ENCODE assay signal across 26 cellular contexts in the genomic region with DNA sequence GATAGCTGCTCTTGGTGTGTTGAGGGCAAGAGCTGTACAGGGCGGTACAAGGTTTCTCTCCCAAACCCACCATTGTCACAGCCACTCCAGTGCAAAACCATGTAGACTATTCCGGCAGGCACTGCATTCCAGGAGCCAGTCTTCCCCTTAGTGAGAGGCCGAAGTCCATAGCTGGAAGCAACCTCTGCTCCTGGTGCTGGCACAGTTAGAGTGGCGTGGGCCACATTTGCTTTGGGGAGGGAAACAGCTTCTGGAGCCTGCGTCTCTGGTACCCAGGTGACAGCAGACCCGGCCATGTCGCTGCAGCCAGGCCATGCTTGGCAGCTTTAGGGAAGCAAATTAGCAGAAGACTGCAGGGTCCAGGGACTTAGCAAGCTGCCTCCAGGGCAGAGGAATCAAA.
"Had no signal": no experiment of that assay in that cellular context is flagged by ENCODE, and none has a peak within 500 bp of the region (broad histone marks: within the 10 kb centered on the region; RNA-seq: fewer than 3 reads in every experiment).

No MANE protein-coding gene starts in this region.

- H3K27ac ChIP-seq: cardiac muscle cell, coronary artery, hepatocyte, neural progenitor cell, parathyroid adenoma, psoas muscle, skin epidermis, stomach, thoracic aorta, transverse colon had no signal

- H3K27ac Mint-ChIP-seq: endodermal cell, memory B cell had no signal

- H3K79me2 ChIP-seq: hepatocyte, parathyroid adenoma had no signal

- H3K36me3 Mint-ChIP-seq: memory B cell, neural progenitor cell had no signal

- H3K4me3 Mint-ChIP-seq: endodermal cell, memory B cell, neural progenitor cell had no signal

- H3K9me3 Mint-ChIP-seq: endodermal cell had no signal

- ATAC-seq: left cardiac atrium, left ventricle myocardium superior, psoas muscle, sciatic nerve had no signal

- H3K4me1 ChIP-seq: neural progenitor cell, parathyroid adenoma, psoas muscle, stomach, transverse colon had no signal

- DNase-seq: effector CD4-positive, alpha-beta T cell; endodermal cell; erythroblast; foreskin melanocyte; head of caudate nucleus; kidney; left cardiac atrium; left ventricle myocardium superior; midbrain; naive B cell; occipital lobe; retina; stimulated activated CD4-positive, alpha-beta T cell treated with anti-CD3 and anti-CD28 coated beads, Interleukin-2, amount 100 ng/mL, for 24 hours; stimulated activated naive CD4-positive, alpha-beta T cell; stomach; transverse colon had no signal

- H3K4me3 ChIP-seq: cardiac muscle cell, coronary artery, hepatocyte, neural progenitor cell, psoas muscle, skin epidermis, stomach, thoracic aorta, transverse colon had no signal

- H3K9me3 ChIP-seq: psoas muscle, stomach, thoracic aorta, transverse colon had no signal

- H3K4me2 ChIP-seq: hepatocyte, neural progenitor cell had no signal

- H3K36me3 ChIP-seq: cardiac muscle cell, neural progenitor cell, stomach, thoracic aorta, transverse colon had no signal

- H3K4me1 Mint-ChIP-seq: endodermal cell, memory B cell, naive B cell had no signal

- H2AFZ ChIP-seq: hepatocyte, neural progenitor cell, parathyroid adenoma had no signal

- H3K27me3 Mint-ChIP-seq: memory B cell had no signal

- H3K9ac ChIP-seq: neural progenitor cell, parathyroid adenoma had no signal

- H3K27me3 ChIP-seq: cardiac muscle cell, hepatocyte, neural progenitor cell, transverse colon had no signal
